ENCODE assay signal across 8 cellular contexts in genomic region chr12:67068773-67069450, GRCh38.
A peak's percentile ranks its signal among the peaks of the same experiment; 100 is the strongest.
DNase-seq lines count a peak whose midpoint lies in the region; ATAC-seq and TF ChIP-seq lines count a peak whose summit lies in the region.

No MANE protein-coding gene starts in this region.

- peak overlapping the region; percentile 80 for H3K27ac ChIP-seq in rectal smooth muscle tissue (ENCODE audit: low read depth, low read length)

- DNase-seq in AG09309 (ENCODE audit: low read depth) (no peak), NOMO-1 treated with DMSO at 0.1 percent for 48 hours (lab: John Stamatoyannopoulos, UW; ENCODE audit: unreplicated experiment) (peak; percentile 3), Right ventricle myocardium superior (peak; percentile 44), NK-92 (lab: John Stamatoyannopoulos, UW; ENCODE audit: unreplicated experiment) (no peak)
- peak; percentile 4 for DNase-seq in activated gamma-delta T cell treated with anti-CD3 and anti-CD28 coated beads, Interleukin-2, amount 50 U/mL, for 16 hours (ENCODE audit: low read depth)

- H3K36me3 ChIP-seq in rectal smooth muscle tissue (ENCODE audit: control insufficient read depth, insufficient read depth, low read length): no peaks in the 10 kb centered on the region

- no peak overlapping the region for H3K9ac ChIP-seq in rectal smooth muscle tissue (ENCODE audit: low read length)

- H3K4me3 ChIP-seq in AG09309 (ENCODE audit: control insufficient read depth, low read depth, low read length) (peak overlapping the region; percentile 42), rectal smooth muscle tissue (ENCODE audit: low read length) (peak overlapping the region; percentile 84)

- ATAC-seq in GM18868 (IDR thresholded peaks at IDR 0.05; ENCODE audit: unreplicated experiment): peak; percentile 57
- peak; percentile 71 for ATAC-seq in HG03159 (IDR thresholded peaks at IDR 0.05; ENCODE audit: unreplicated experiment)
- ATAC-seq in Right ventricle myocardium superior (ENCODE audit: poor library complexity): peak; percentile 55

- intact Hi-C loops in Right ventricle myocardium superior (cut with DNase I): no loop called here

- TF ChIP-seq CTCF in AG09309 (IDR thresholded peaks at IDR 0.05; ENCODE audit: control insufficient read depth, insufficient read depth, low read depth, low read length, missing control alignments): no peak

- H3K27me3 ChIP-seq in rectal smooth muscle tissue (ENCODE audit: control insufficient read depth, insufficient read depth, low read length): no peaks in the 10 kb centered on the region

- H3K4me1 ChIP-seq in rectal smooth muscle tissue (ENCODE audit: control insufficient read depth, insufficient read depth, low read length): no peaks in the 10 kb centered on the region

Comparison
In these comparisons a context has a peak if more than half of its experiments do, and no peak if none do; other contexts are left out.
1. DNase-seq: peak in NOMO-1 treated with DMSO at 0.1 percent for 48 hours (single experiment), activated gamma-delta T cell treated with anti-CD3 and anti-CD28 coated beads, Interleukin-2, amount 50 U/mL, for 16 hours (single experiment) and Right ventricle myocardium superior (single experiment); none in AG09309 (single experiment) and NK-92 (single experiment).
2. Peak in every context shown above with its lines, with median percentiles within 50 percentile points of each other: ATAC-seq.